In genomic region chr5:57658009-57658408, GRCh38 we compare ENCODE assay signal across 25 cellular contexts.
"Had no signal": no experiment of that assay in that cellular context is flagged by ENCODE, and none has a peak within 500 bp of the region (broad histone marks: within the 10 kb centered on the region; RNA-seq: fewer than 3 reads in every experiment).

No MANE protein-coding gene starts in this region.

- DNase-seq: dorsolateral prefrontal cortex; effector memory CD4-positive, alpha-beta T cell; erythroblast; gastrocnemius medialis; kidney; mesenchymal stem cell; mucosa of descending colon; naive thymus-derived CD4-positive, alpha-beta T cell; stimulated activated CD4-positive, alpha-beta T cell treated with anti-CD3 and anti-CD28 coated beads, Interleukin-12 subunit alpha, Interleukin-12 subunit beta, amount 100 ng/mL, for 4 hours; stimulated activated CD4-positive, alpha-beta T cell treated with anti-CD3 and anti-CD28 coated beads, Interleukin-1b, Interleukin-23, amount 100 ng/mL, for 48 hours; stimulated activated CD4-positive, alpha-beta T cell treated with anti-CD3 and anti-CD28 coated beads, Interleukin-4, amount 100 ng/mL, for 1 hour; stimulated activated CD8-positive, alpha-beta memory T cell treated with anti-CD3 and anti-CD28 coated beads, Interleukin-4, amount 100 ng/mL, for 48 hours; stimulated activated naive CD4-positive, alpha-beta T cell; stimulated activated naive CD8-positive, alpha-beta T cell treated with anti-CD3 and anti-CD28 coated beads, Interleukin-15, amount 100 ng/mL, for 72 hours; trophoblast cell had no signal

- H3K4me1 Mint-ChIP-seq: naive thymus-derived CD4-positive, alpha-beta T cell; stimulated activated naive CD8-positive, alpha-beta T cell treated with anti-CD3 and anti-CD28 coated beads, Interleukin-15, amount 100 ng/mL, for 72 hours had no signal

- H3K36me3 Mint-ChIP-seq: naive thymus-derived CD4-positive, alpha-beta T cell had no signal

- H3K27ac ChIP-seq: prostate gland, right atrium auricular region, suprapubic skin, vagina had no signal

- H3K36me3 ChIP-seq: gastrocnemius medialis, prostate gland, right atrium auricular region, suprapubic skin, vagina had no signal

- ATAC-seq: left lobe of liver; mucosa of descending colon; naive thymus-derived CD4-positive, alpha-beta T cell; sciatic nerve; stimulated activated naive CD8-positive, alpha-beta T cell treated with anti-CD3 and anti-CD28 coated beads, Interleukin-15, amount 100 ng/mL, for 72 hours had no signal

- H3K9me3 ChIP-seq: gastrocnemius medialis, mucosa of descending colon, prostate gland, right atrium auricular region, suprapubic skin, vagina had no signal

- H3K27ac Mint-ChIP-seq: mesothelial cell of epicardium; naive thymus-derived CD4-positive, alpha-beta T cell; nephron; stimulated activated naive CD8-positive, alpha-beta T cell treated with anti-CD3 and anti-CD28 coated beads, Interleukin-15, amount 100 ng/mL, for 72 hours had no signal

- H3K9me3 Mint-ChIP-seq: nephron; stimulated activated naive CD8-positive, alpha-beta T cell treated with anti-CD3 and anti-CD28 coated beads, Interleukin-15, amount 100 ng/mL, for 72 hours had no signal

- H3K27me3 ChIP-seq: dorsolateral prefrontal cortex, gastrocnemius medialis, right atrium auricular region, suprapubic skin, vagina had no signal

- H3K4me3 ChIP-seq: dorsolateral prefrontal cortex, gastrocnemius medialis, lung, mucosa of descending colon, prostate gland, right atrium auricular region, smooth muscle cell, suprapubic skin, vagina had no signal

- H3K4me1 ChIP-seq: prostate gland, right atrium auricular region, suprapubic skin, vagina had no signal

- H3K4me3 Mint-ChIP-seq: mesothelial cell of epicardium; naive thymus-derived CD4-positive, alpha-beta T cell; nephron; stimulated activated naive CD8-positive, alpha-beta T cell treated with anti-CD3 and anti-CD28 coated beads, Interleukin-15, amount 100 ng/mL, for 72 hours had no signal
